15 cellular contexts compared by ENCODE assay signal in the genomic region with DNA sequence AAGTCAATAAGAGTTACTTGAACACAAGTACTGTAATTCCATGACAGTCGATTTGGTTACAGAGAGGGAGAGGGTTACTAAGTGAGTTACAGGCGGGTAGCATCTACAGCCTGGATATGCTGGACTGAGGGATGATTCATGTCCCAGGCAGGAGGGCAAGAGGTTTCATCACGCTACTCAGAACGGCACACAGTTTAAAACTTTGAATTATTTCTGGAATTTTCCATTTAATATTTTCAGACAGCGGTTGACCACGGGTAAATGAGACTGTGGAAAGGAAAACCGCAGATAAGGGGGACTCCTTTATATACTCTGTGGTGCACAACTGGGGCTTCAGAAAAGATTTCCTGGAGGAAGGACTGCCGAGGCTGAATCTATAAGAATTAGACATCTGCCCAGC. TPM values are rescaled to one million over a fixed set of nuclear protein-coding genes. Genes with fewer than 3 reads are reported as not detected.
A peak's percentile ranks its signal among the peaks of the same experiment; 100 is the strongest.
DNase-seq lines count a peak whose midpoint lies in the region; ATAC-seq and TF ChIP-seq lines count a peak whose summit lies in the region.
"Had no signal": no experiment of that assay in that cellular context is flagged by ENCODE, and none has a peak within 500 bp of the region (broad histone marks: within the 10 kb centered on the region; RNA-seq: fewer than 3 reads in every experiment).

No MANE protein-coding gene starts in this region.

- H3K36me3 ChIP-seq in RWPE2 (ENCODE audit: low read depth), result peaks cover 3% of the 10 kb centered on the region; the same call in 1 of the 2 replicates
- H3K36me3 ChIP-seq in stomach, result peaks cover 0 to 9% (median 6%) of the 10 kb centered on the region in 4 donors
- H3K36me3 ChIP-seq: right atrium auricular region had no signal

- no peak overlapping the region for H3K4me3 ChIP-seq in RWPE2 (ENCODE audit: severe bottlenecking)
- no peak overlapping the region for H3K4me3 ChIP-seq in skeletal muscle cell (ENCODE audit: low read depth, low read length)
- no peak overlapping the region for H3K4me3 ChIP-seq in stomach
- H3K4me3 ChIP-seq: right atrium auricular region had no signal

- no peak for TF ChIP-seq EP300 in stomach (IDR thresholded peaks at IDR 0.05)

- 0 out of 3 replicates have a peak, but pooled peaks have one; percentile 24 for ATAC-seq in RWPE2 (ENCODE audit: low read depth)
- ATAC-seq: left lobe of liver; naive thymus-derived CD4-positive, alpha-beta T cell; stimulated activated memory B cell treated with anti-CD40 and anti-IgM and Interleukin-4, amounts not matched to agents 10 μg/mL and 1 μg/mL and 100 μg/mL, for 72 hours had no signal

- no peak for TF ChIP-seq POLR2A in stomach (IDR thresholded peaks at IDR 0.05)

- no peaks in the 10 kb centered on the region for H3K27me3 ChIP-seq in RWPE2 (ENCODE audit: insufficient read depth, poor library complexity, severe bottlenecking)
- H3K27me3 ChIP-seq in stomach, result no peaks in the 10 kb centered on the region
- H3K27me3 ChIP-seq: right atrium auricular region had no signal

- peaks cover 4% of the 10 kb centered on the region for H3K4me1 ChIP-seq in RWPE2 (ENCODE audit: insufficient read depth, poor library complexity, severe bottlenecking)
- H3K4me1 ChIP-seq in stomach, result peaks cover 0 to 20% (median 12%) of the 10 kb centered on the region in 4 donors

- TF ChIP-seq CTCF in RWPE2 (IDR thresholded peaks at IDR 0.05; ENCODE audit: poor library complexity, severe bottlenecking) (no peak), stomach (IDR thresholded peaks at IDR 0.05) (no peak)

- H3K27ac ChIP-seq in RWPE2 (ENCODE audit: poor library complexity, severe bottlenecking) (no peak overlapping the region), stomach (no peak overlapping the region)
- H3K27ac ChIP-seq: right atrium auricular region had no signal

- H3K9me3 ChIP-seq in RWPE2 (ENCODE audit: severe bottlenecking) (no peaks in the 10 kb centered on the region), stomach (no peaks in the 10 kb centered on the region)
- H3K9me3 ChIP-seq: right atrium auricular region had no signal

- 84 to 95% (median 90%) methylated on average over 8 of the region's 8 CpGs for WGBS in stomach, 5 donors

- DNase-seq in ELR (ENCODE audit: low read depth) (peak; percentile 85), RWPE2 (ENCODE audit: low spot score) (no peak), fibroblast of gingiva (ENCODE audit: low read depth) (peak; percentile 69), skeletal muscle cell (ENCODE audit: low read depth) (peak; percentile 41), stomach (no peak), NCI-H187 (lab: John Stamatoyannopoulos, UW) (no peak)
- no peak for DNase-seq in central memory CD4-positive, alpha-beta T cell
- DNase-seq in stimulated activated naive CD4-positive, alpha-beta T cell treated with Interleukin-2 at 50 U/mL for 16 hours (lab: John Stamatoyannopoulos, UW), result no peak
- DNase-seq: activated CD4-positive, CD25-positive, alpha-beta regulatory T cell treated with anti-CD3 and anti-CD28 coated beads, Interleukin-2, amount 50 U/mL, for 72 hours; activated T-cell treated with anti-CD3 and anti-CD28 coated beads, Interleukin-2, amount 50 U/mL, for 1 hour; naive thymus-derived CD4-positive, alpha-beta T cell; stimulated activated CD4-positive, alpha-beta T cell treated with anti-CD3 and anti-CD28 coated beads, Interleukin-4, amount 100 ng/mL, for 4 hours had no signal

- intact Hi-C loops in stomach (cut with DNase I; ENCODE audit: low total_unique reads), result no loop called here

RNA-seq across cellular contexts. Expression of gene LRRC4, which starts 25.7 kb away (rescaled TPM):
- 10 to 100 TPM in 2 of 5 donors, under 1 TPM in 2, not detected in 1; 0.45 to 61.8 (median 15.9) TPM for total RNA-seq in stomach
- polyA plus RNA-seq in stomach, result 1 to 10 TPM in 2 of 3 donors, under 1 TPM in 1; 0.46 to 3.5 (median 1.1) TPM

Comparison
In these comparisons a context has a peak if more than half of its experiments do, and no peak if none do; other contexts are left out.
1. DNase-seq: peak in ELR (single experiment), fibroblast of gingiva (single experiment) and skeletal muscle cell (single experiment); none in RWPE2 (single experiment), central memory CD4-positive, alpha-beta T cell (single experiment), stomach (single experiment), stimulated activated naive CD4-positive, alpha-beta T cell treated with Interleukin-2 at 50 U/mL for 16 hours (single experiment) and NCI-H187 (0 of 2).